In the genomic region with DNA sequence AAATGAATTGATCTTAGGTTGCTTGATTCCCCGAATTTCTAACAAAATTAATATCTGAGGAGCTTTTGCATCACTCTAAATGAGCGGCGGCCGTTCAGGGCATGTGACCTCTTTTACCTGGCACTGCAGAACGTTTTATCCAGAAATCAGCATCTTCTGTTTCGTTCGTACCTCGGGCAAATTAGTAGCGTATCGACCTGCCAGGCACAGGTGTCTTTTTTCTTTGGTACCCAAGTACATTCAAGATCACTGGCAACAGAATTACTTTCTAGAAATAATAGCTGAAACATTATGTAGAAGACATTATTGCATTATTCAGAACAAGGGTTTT, we compare ENCODE assay signal across 8 cellular contexts. TPM values are rescaled to one million over a fixed set of nuclear protein-coding genes. Genes with fewer than 3 reads are reported as not detected.
DNase-seq lines count a peak whose midpoint lies in the region; ATAC-seq and TF ChIP-seq lines count a peak whose summit lies in the region.

No MANE protein-coding gene starts in this region.

- dilution Hi-C loops in mammary epithelial cell (cut with HindIII; ENCODE audit: low sequenced_read_pairs): no loop called here

- peak overlapping the region; percentile 93 for H3K4me3 ChIP-seq in ACC112 (ENCODE audit: low read depth, low read length)
- peak overlapping the region; percentile 83 for H3K4me3 ChIP-seq in HUES48 (ENCODE audit: low read depth, low read length)
- H3K4me3 ChIP-seq in mammary epithelial cell (replicated peaks in 1 of 3; ENCODE audit: insufficient read depth in 1 of 3, low read depth in 2 of 3, low read length in 3 of 3): peak overlapping the region; percentile 82 to 91 (median 89)
- peak overlapping the region; percentile 69 for H3K4me3 ChIP-seq in mononuclear cell (ENCODE audit: low read length)

- 2% methylated on average over 10 of the region's 10 CpGs for WGBS in mammary epithelial cell (ENCODE audit: low coverage, missing lambda C conversion rate)

- peak overlapping the region; percentile 89 for H3K4me2 ChIP-seq in mammary epithelial cell (ENCODE audit: insufficient read depth, low read depth, low read length)

- no peaks in the 10 kb centered on the region for H4K20me1 ChIP-seq in mammary epithelial cell (ENCODE audit: insufficient read depth, low read length)

- ATAC-seq in GM19328 (IDR thresholded peaks at IDR 0.05; ENCODE audit: unreplicated experiment) (no peak), GM21367 (IDR thresholded peaks at IDR 0.05; ENCODE audit: unreplicated experiment) (no peak)

- TF ChIP-seq CTCF in mammary epithelial cell (conservative IDR thresholded peaks at IDR 0.05 in 1 of 2, IDR thresholded peaks at IDR 0.05 in 1 of 2; ENCODE audit: extremely low read depth in 1 of 2, insufficient read depth in 1 of 2, low read depth in 1 of 2, low read length in 2 of 2) (no peak), GM20000 (IDR thresholded peaks at IDR 0.05; ENCODE audit: extremely low read depth, missing control alignments) (no peak)

- H3K36me3 ChIP-seq in ACC112 (ENCODE audit: insufficient read depth, low read length): no peaks in the 10 kb centered on the region
- no peaks in the 10 kb centered on the region for H3K36me3 ChIP-seq in HUES48 (ENCODE audit: control insufficient read depth, insufficient read depth, low read length)
- no peaks in the 10 kb centered on the region for H3K36me3 ChIP-seq in mammary epithelial cell (ENCODE audit: insufficient read depth, low read length)

- intact Hi-C loops in mammary epithelial cell (cut with micrococcal nuclease): loop anchor here (1.0 to 5.0 kb wide), 2 partner anchors 79 to 119 kb away; a partner anchor contains a TSS

- H3K27ac ChIP-seq in ACC112 (ENCODE audit: low read depth, low read length): no peak overlapping the region
- no peak overlapping the region for H3K27ac ChIP-seq in HUES48 (ENCODE audit: low read depth, low read length)
- H3K27ac ChIP-seq in mammary epithelial cell (ENCODE audit: insufficient read depth, low read depth, low read length): peak overlapping the region; percentile 59

- peaks cover 32% of the 10 kb centered on the region for H3K79me2 ChIP-seq in ACC112 (ENCODE audit: control insufficient read depth, insufficient read depth, low read length, unreplicated experiment)
- peaks cover 65% of the 10 kb centered on the region for H3K79me2 ChIP-seq in mammary epithelial cell (ENCODE audit: insufficient read depth, low read length)

- peak overlapping the region; percentile 45 for H2AFZ ChIP-seq in ACC112 (ENCODE audit: low read length, unreplicated experiment)
- H2AFZ ChIP-seq in mammary epithelial cell (ENCODE audit: low read depth, low read length): peak overlapping the region; percentile 90

- H3K4me1 ChIP-seq in ACC112 (ENCODE audit: control insufficient read depth, insufficient read depth, low read length, unreplicated experiment) (peaks cover 19% of the 10 kb centered on the region), HUES48 (ENCODE audit: control insufficient read depth, insufficient read depth, low read length) (peaks cover 46% of the 10 kb centered on the region), mammary epithelial cell (ENCODE audit: insufficient read depth, low read length) (peaks cover 53% of the 10 kb centered on the region), mononuclear cell (ENCODE audit: insufficient read depth, low read length) (peaks cover 61% of the 10 kb centered on the region)

- peak overlapping the region; percentile 80; the same call in 1 of the 2 replicates for H3K9ac ChIP-seq in HUES48 (ENCODE audit: low read depth, low read length)
- H3K9ac ChIP-seq in mammary epithelial cell (ENCODE audit: insufficient read depth, low read length): peak overlapping the region; percentile 14

- in situ Hi-C loops in mammary epithelial cell (cut with MboI; ENCODE audit: low sequenced_read_pairs in 2 of 2): loop anchor here in 1 of 2 donors (10.0 kb wide), 1 partner anchor 117 kb away; a partner anchor contains a TSS

- no peak for DNase-seq in mammary epithelial cell
- DNase-seq in GM19238 (ENCODE audit: insufficient read length, low spot score): no peak
- no peak for DNase-seq in GM20000 (ENCODE audit: low spot score)

- H3K27me3 ChIP-seq in ACC112 (ENCODE audit: insufficient read depth, low read length) (no peaks in the 10 kb centered on the region), HUES48 (ENCODE audit: control insufficient read depth, insufficient read depth, low read length) (peaks cover 9% of the 10 kb centered on the region), mammary epithelial cell (ENCODE audit: insufficient read depth, low read length) (no peaks in the 10 kb centered on the region), mononuclear cell (ENCODE audit: insufficient read depth, low read length) (no peaks in the 10 kb centered on the region)

- no TSS peak for BruUV-seq in mammary epithelial cell (replicated peaks; lab: Mats Ljungman, UMichigan)

- H3K9me3 ChIP-seq in HUES48 (ENCODE audit: control insufficient read depth, insufficient read depth, low read length) (no peaks in the 10 kb centered on the region), mammary epithelial cell (replicated peaks; ENCODE audit: insufficient read depth, low read length) (no peaks in the 10 kb centered on the region), mononuclear cell (ENCODE audit: low read depth, low read length) (no peaks in the 10 kb centered on the region)

- CTCF ChIA-PET in mammary epithelial cell (lab: Charles Lee; ENCODE audit: low non-redundant PET): no interaction called here

RNA-seq across cellular contexts. Expression of a gene that starts 0.9 kb away (rescaled TPM):
- 10 to 100 TPM; 23.7 to 24.2 TPM for total RNA-seq in mammary epithelial cell
- 13.4 TPM for polyA plus RNA-seq in mammary epithelial cell
- polyA minus RNA-seq in mammary epithelial cell: 56.3 TPM
- 42.2 TPM for total RNA-seq in mononuclear cell
